21 cellular contexts compared by ENCODE assay signal in the genomic region with DNA sequence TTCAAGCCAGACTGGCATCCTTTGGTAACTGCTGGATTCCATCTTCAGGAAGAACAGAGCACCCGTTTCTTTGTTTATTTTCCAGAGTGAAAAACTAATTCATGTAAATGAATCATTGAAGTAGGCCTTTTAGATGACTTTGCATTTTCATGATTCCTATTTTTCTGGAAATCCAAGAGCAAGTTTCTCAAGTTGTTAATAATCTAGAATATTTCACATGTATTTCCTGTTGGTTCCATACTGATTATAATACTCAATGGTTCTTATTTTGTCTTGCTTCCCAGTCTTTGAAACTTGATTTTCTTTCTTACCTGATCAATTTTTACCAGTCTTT.
"Had no signal": no experiment of that assay in that cellular context is flagged by ENCODE, and none has a peak within 500 bp of the region (broad histone marks: within the 10 kb centered on the region; RNA-seq: fewer than 3 reads in every experiment).

No MANE protein-coding gene starts in this region.

- H3K27me3 Mint-ChIP-seq: stimulated activated naive B cell treated with anti-CD40 and anti-IgM and Interleukin-4, amounts not matched to agents 10 μg/mL and 1 μg/mL and 100 μg/mL, for 72 hours had no signal

- H3K4me1 ChIP-seq: gastrocnemius medialis, heart right ventricle, psoas muscle, stomach, transverse colon had no signal

- H3K4me3 Mint-ChIP-seq: nephron; stimulated activated naive B cell treated with anti-CD40 and anti-IgM and Interleukin-4, amounts not matched to agents 10 μg/mL and 1 μg/mL and 100 μg/mL, for 72 hours had no signal

- H3K9me3 Mint-ChIP-seq: nephron; stimulated activated naive B cell treated with anti-CD40 and anti-IgM and Interleukin-4, amounts not matched to agents 10 μg/mL and 1 μg/mL and 100 μg/mL, for 72 hours had no signal

- DNase-seq: cortex of kidney; dorsolateral prefrontal cortex; effector CD8-positive, alpha-beta T cell; gastrocnemius medialis; heart right ventricle; mammary epithelial cell; mucosa of descending colon; psoas muscle; retina; stimulated activated CD4-positive, alpha-beta T cell treated with anti-CD3 and anti-CD28 coated beads, Interleukin-2, amount 100 ng/mL, for 24 hours; stimulated activated CD4-positive, alpha-beta T cell treated with anti-CD3 and anti-CD28 coated beads, Interleukin-4, amount 100 ng/mL, for 4 hours; stimulated activated naive B cell treated with anti-CD40 and anti-IgM and Interleukin-4, amounts not matched to agents 10 μg/mL and 1 μg/mL and 100 μg/mL, for 72 hours; stomach; transverse colon had no signal

- H3K27ac Mint-ChIP-seq: nephron; stimulated activated naive B cell treated with anti-CD40 and anti-IgM and Interleukin-4, amounts not matched to agents 10 μg/mL and 1 μg/mL and 100 μg/mL, for 72 hours had no signal

- ATAC-seq: esophagus mucosa; gastrocnemius medialis; heart right ventricle; left lobe of liver; psoas muscle; sciatic nerve; stimulated activated naive B cell treated with anti-CD40 and anti-IgM and Interleukin-4, amounts not matched to agents 10 μg/mL and 1 μg/mL and 100 μg/mL, for 72 hours had no signal

- H3K4me3 ChIP-seq: dorsolateral prefrontal cortex, gastrocnemius medialis, heart right ventricle, mucosa of descending colon, psoas muscle, skin epidermis, stomach, thoracic aorta, transverse colon had no signal

- H3K27ac ChIP-seq: dorsolateral prefrontal cortex, gastrocnemius medialis, heart right ventricle, neutrophil, psoas muscle, skin epidermis, stomach, thoracic aorta, transverse colon had no signal

- H3K36me3 ChIP-seq: gastrocnemius medialis, heart right ventricle, neutrophil, stomach, thoracic aorta, transverse colon had no signal

- H3K27me3 ChIP-seq: gastrocnemius medialis, heart right ventricle, neutrophil, stomach, transverse colon had no signal

- H3K9me3 ChIP-seq: gastrocnemius medialis, heart right ventricle, mucosa of descending colon, neutrophil, psoas muscle, stomach, thoracic aorta, transverse colon had no signal
